Comparison of ENCODE assay signal across 22 cellular contexts in the genomic region with DNA sequence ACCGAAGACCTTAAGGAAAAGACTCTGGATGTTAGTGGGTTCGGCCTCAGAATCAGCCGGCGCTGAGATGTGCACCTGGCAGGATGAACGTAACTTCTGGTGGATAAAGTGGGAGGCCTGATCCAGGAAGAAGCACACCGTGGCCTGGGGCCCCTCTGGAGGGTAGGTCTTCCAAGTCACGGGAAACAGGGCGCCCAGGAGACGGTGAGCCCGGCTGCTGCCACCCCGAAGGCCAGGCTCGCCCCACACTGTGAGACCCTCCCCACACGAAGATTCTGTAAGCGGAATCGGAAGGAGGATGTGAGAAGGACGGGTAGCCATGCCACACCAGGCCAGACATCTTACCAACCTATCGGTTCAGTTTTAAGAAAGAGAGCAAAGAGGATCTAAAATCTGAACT.
DNase-seq lines count a peak whose midpoint lies in the region; ATAC-seq and TF ChIP-seq lines count a peak whose summit lies in the region.
"Had no signal": no experiment of that assay in that cellular context is flagged by ENCODE, and none has a peak within 500 bp of the region (broad histone marks: within the 10 kb centered on the region; RNA-seq: fewer than 3 reads in every experiment).

No MANE protein-coding gene starts in this region.

- no peak for TF ChIP-seq EP300 in ovary (IDR thresholded peaks at IDR 0.05)

- H3K4me1 ChIP-seq in BLaER1 (peaks cover 65% of the 10 kb centered on the region), ovary (ENCODE audit: insufficient read depth) (peaks cover 19% of the 10 kb centered on the region), A673 (ENCODE audit: insufficient read depth, low read length, poor library complexity, severe bottlenecking) (peaks cover 5% of the 10 kb centered on the region), foreskin keratinocyte (no peaks in the 10 kb centered on the region)
- H3K4me1 ChIP-seq: A549, BE2C, SJCRH30 had no signal

- H3K4me3 Mint-ChIP-seq in CD4-positive, alpha-beta T cell: no peak overlapping the region
- no peak overlapping the region for H3K4me3 Mint-ChIP-seq in activated CD4-positive, alpha-beta T cell treated with anti-CD3 and anti-CD28 coated beads for 36 hours

- H3K9me3 ChIP-seq in BLaER1 (no peaks in the 10 kb centered on the region), ovary (no peaks in the 10 kb centered on the region), A673 (ENCODE audit: low read depth, low read length, poor library complexity, severe bottlenecking) (no peaks in the 10 kb centered on the region)
- H3K9me3 ChIP-seq in CD4-positive, alpha-beta T cell (ENCODE audit: control insufficient read depth, low read length): no peaks in the 10 kb centered on the region
- H3K9me3 ChIP-seq: A549, BE2C, Peyer's patch, SJCRH30 had no signal

- H3K27me3 ChIP-seq in BLaER1 (no peaks in the 10 kb centered on the region), ovary (no peaks in the 10 kb centered on the region), A673 (replicated peaks; ENCODE audit: insufficient read depth, low read depth, low read length, poor library complexity) (peaks cover 39% of the 10 kb centered on the region), foreskin keratinocyte (no peaks in the 10 kb centered on the region)
- no peaks in the 10 kb centered on the region for H3K27me3 ChIP-seq in CD4-positive, alpha-beta T cell (ENCODE audit: control insufficient read depth, insufficient read depth, low read length)
- H3K27me3 ChIP-seq: BE2C, Peyer's patch, SJCRH30 had no signal

- peak in 1 of 10 experiments; percentile 19 for DNase-seq in CD4-positive, alpha-beta T cell
- peak; percentile 25 for DNase-seq in islet precursor cell
- DNase-seq in ovary: peak in 2 of 5 donors; percentile 19 to 29
- no peak for DNase-seq in A673 (ENCODE audit: low spot score)
- DNase-seq in GM03348 (ENCODE audit: low spot score): no peak
- DNase-seq in foreskin keratinocyte: no peak
- no peak for DNase-seq in activated CD4-positive, alpha-beta T cell treated with anti-CD3 and anti-CD28 coated beads for 36 hours
- DNase-seq: BE2C; Calu3; CD8-positive, alpha-beta memory T cell; DMS153; GOT3; HCEC 1CT; KG1; MV-4-11; NCI-H2081 treated with DMSO at 0.1 percent for 48 hours; NCI-H524 treated with DMSO at 0.1 percent for 48 hours; NCI-H82; SJCRH30 had no signal

- H3K27ac ChIP-seq in BLaER1 (no peak overlapping the region), ovary (peak overlapping the region; percentile 61 to 77), A673 (ENCODE audit: low read depth, low read length, poor library complexity, severe bottlenecking) (no peak overlapping the region), foreskin keratinocyte (no peak overlapping the region)
- no peak overlapping the region for H3K27ac ChIP-seq in CD4-positive, alpha-beta T cell (ENCODE audit: low read depth, low read length)
- H3K27ac ChIP-seq: A549, SJCRH30 had no signal

- no peak for TF ChIP-seq POLR2A in ovary (IDR thresholded peaks at IDR 0.05)

- intact Hi-C loops in CD4-positive, alpha-beta T cell (cut with DNase I, micrococcal nuclease): no loop called here
- intact Hi-C loops in ovary (cut with DNase I): no loop called here
- intact Hi-C loops in A673 (cut with micrococcal nuclease; ENCODE audit: unreplicated experiment): no loop called here
- intact Hi-C loops in activated CD4-positive, alpha-beta T cell treated with anti-CD3 and anti-CD28 coated beads for 36 hours (cut with DNase I, micrococcal nuclease): loop anchor here in 1 of 2 experiments (10.0 kb wide), 1 partner anchor 259 kb away; no protein-coding TSS in a partner anchor

- H3K4me1 Mint-ChIP-seq in CD4-positive, alpha-beta T cell (ENCODE audit: low read depth): peaks cover 38% of the 10 kb centered on the region
- peaks cover 10% of the 10 kb centered on the region for H3K4me1 Mint-ChIP-seq in activated CD4-positive, alpha-beta T cell treated with anti-CD3 and anti-CD28 coated beads for 36 hours

- CTCF ChIA-PET in CD4-positive, alpha-beta T cell (lab: Charles Lee): no interaction called here
- CTCF ChIA-PET in A673 (lab: Charles Lee): interaction anchor here (0.7 kb wide), 1 partner anchor 1091 kb away, joined by 4 read pairs; no protein-coding TSS in a partner anchor
- CTCF ChIA-PET in activated CD4-positive, alpha-beta T cell treated with anti-CD3 and anti-CD28 coated beads for 36 hours (lab: Charles Lee): interaction anchor here (1.6 kb wide), 1 partner anchor 11 kb away, joined by 5 read pairs; no protein-coding TSS in a partner anchor

- no peaks in the 10 kb centered on the region for H3K27me3 Mint-ChIP-seq in CD4-positive, alpha-beta T cell
- H3K27me3 Mint-ChIP-seq in activated CD4-positive, alpha-beta T cell treated with anti-CD3 and anti-CD28 coated beads for 36 hours: no peaks in the 10 kb centered on the region

- H3K9me3 Mint-ChIP-seq in CD4-positive, alpha-beta T cell: no peaks in the 10 kb centered on the region
- no peaks in the 10 kb centered on the region for H3K9me3 Mint-ChIP-seq in activated CD4-positive, alpha-beta T cell treated with anti-CD3 and anti-CD28 coated beads for 36 hours (ENCODE audit: low read depth)

- POLR2A ChIA-PET in CD4-positive, alpha-beta T cell (lab: Charles Lee): interaction anchor here (1.3 kb wide), 1 partner anchor 11 kb away, joined by 4 read pairs; no protein-coding TSS in a partner anchor
- POLR2A ChIA-PET in A673 (lab: Charles Lee; ENCODE audit: low non-redundant PET): no interaction called here
- POLR2A ChIA-PET in activated CD4-positive, alpha-beta T cell treated with anti-CD3 and anti-CD28 coated beads for 36 hours (lab: Charles Lee): no interaction called here

- ATAC-seq in CD4-positive, alpha-beta T cell (ENCODE audit: poor library complexity): no peak
- no peak for ATAC-seq in foreskin keratinocyte
- ATAC-seq in activated CD4-positive, alpha-beta T cell treated with anti-CD3 and anti-CD28 coated beads for 36 hours: no peak
- ATAC-seq: A549 had no signal

- peak overlapping the region; percentile 96 for H3K4me2 ChIP-seq in BLaER1
- H3K4me2 ChIP-seq: A549 had no signal

- no peak overlapping the region for H3K4me3 ChIP-seq in BLaER1
- no peak overlapping the region for H3K4me3 ChIP-seq in ovary
- H3K4me3 ChIP-seq in A673 (ENCODE audit: low read depth, low read length, poor library complexity, severe bottlenecking): no peak overlapping the region
- H3K4me3 ChIP-seq: A549, Peyer's patch, SJCRH30 had no signal

- H3K36me3 Mint-ChIP-seq in CD4-positive, alpha-beta T cell (ENCODE audit: low read depth): peaks cover 5% of the 10 kb centered on the region
- no peaks in the 10 kb centered on the region for H3K36me3 Mint-ChIP-seq in activated CD4-positive, alpha-beta T cell treated with anti-CD3 and anti-CD28 coated beads for 36 hours (ENCODE audit: low read depth)
- H3K36me3 Mint-ChIP-seq: CD8-positive, alpha-beta memory T cell had no signal

- H3K36me3 ChIP-seq in BLaER1 (no peaks in the 10 kb centered on the region), ovary (no peaks in the 10 kb centered on the region), A673 (ENCODE audit: insufficient read depth, low read length, poor library complexity, severe bottlenecking) (no peaks in the 10 kb centered on the region)
- H3K36me3 ChIP-seq: BE2C, Peyer's patch had no signal

- 64 to 78% (median 69%) methylated on average over 17 of the region's 17 CpGs for WGBS in ovary, 3 donors

- peak overlapping the region; percentile 61 for H3K27ac Mint-ChIP-seq in CD4-positive, alpha-beta T cell
- H3K27ac Mint-ChIP-seq in activated CD4-positive, alpha-beta T cell treated with anti-CD3 and anti-CD28 coated beads for 36 hours: no peak overlapping the region

- BruUV-seq in A673 (replicated peaks; lab: Mats Ljungman, UMichigan): no TSS peak

- no peak for TF ChIP-seq CTCF in CD4-positive, alpha-beta T cell (IDR thresholded peaks at IDR 0.05)
- TF ChIP-seq CTCF in ovary (IDR thresholded peaks at IDR 0.05) (no peak), A673 (conservative IDR thresholded peaks at IDR 0.05; ENCODE audit: low read depth, low read length) (no peak), foreskin keratinocyte (conservative IDR thresholded peaks at IDR 0.05) (no peak)

- H3K9ac ChIP-seq in BLaER1: no peak overlapping the region

- H4K20me1 ChIP-seq in BLaER1: no peaks in the 10 kb centered on the region

Comparison
In these comparisons a context has a peak if more than half of its experiments do, and no peak if none do; other contexts are left out.
1. H3K27ac ChIP-seq: peak in ovary (2 of 2); none in BLaER1 (single experiment), CD4-positive, alpha-beta T cell (single experiment), A673 (single experiment) and foreskin keratinocyte (single experiment).